In the genomic region with DNA sequence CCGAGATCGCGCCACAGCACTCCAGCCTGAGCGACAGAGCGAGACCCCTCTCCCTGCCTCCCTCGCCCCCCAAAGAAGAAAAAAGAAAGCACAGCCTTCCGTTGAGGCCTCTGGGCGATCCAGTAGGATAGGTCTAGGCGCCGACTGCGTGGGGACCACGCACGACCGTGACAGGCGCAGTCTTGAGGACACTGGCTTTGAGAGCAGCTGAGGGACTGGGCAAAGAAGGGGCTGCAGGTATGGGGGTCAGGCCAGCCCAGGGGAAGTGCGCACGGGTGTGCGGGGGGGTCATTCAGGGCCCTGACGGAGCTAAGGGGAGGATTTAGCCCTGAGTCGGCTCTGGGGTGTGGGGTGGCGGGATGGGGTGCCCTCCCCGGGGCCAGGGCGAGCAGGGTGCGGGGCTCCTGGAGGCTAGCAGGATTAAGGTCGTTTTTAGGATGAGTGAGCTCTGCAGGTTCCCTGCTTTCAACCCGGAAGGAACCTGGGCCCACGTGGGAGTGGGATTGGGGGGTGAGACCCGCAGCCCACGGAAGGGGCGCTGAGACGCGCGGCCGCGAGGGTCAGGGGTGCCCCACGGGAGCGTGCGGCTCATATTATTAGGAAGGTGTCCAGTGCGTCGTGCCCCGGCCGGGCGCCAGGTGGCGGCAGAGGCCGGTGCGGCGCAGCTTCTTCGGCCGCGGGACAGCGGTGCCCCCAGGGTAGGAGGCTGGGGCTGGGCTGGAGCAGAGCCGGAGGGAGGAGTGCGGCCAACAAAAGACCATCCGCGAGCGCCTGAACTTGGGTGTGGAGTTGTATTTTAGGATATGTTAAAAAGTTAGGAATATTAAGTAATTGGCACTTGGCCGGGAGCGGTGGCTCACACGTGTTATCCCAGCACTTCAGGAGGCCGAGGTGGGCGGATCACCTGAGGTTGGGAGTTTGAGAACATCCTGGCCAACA, we compare ENCODE assay signal across 8 cellular contexts. TPM values are rescaled to one million over a fixed set of nuclear protein-coding genes. Genes with fewer than 3 reads are reported as not detected.
DNase-seq lines count a peak whose midpoint lies in the region; ATAC-seq and TF ChIP-seq lines count a peak whose summit lies in the region.

No MANE protein-coding gene starts in this region.

- H3K9ac ChIP-seq in HUES48 (ENCODE audit: low read depth, low read length): no peak overlapping the region

- DNase-seq in GM06990 (ENCODE audit: extremely low read depth, insufficient read length) (peak; percentile 76), SK-MEL-5 (ENCODE audit: low read depth, low spot score) (peak; percentile 61), heart left ventricle (peak; percentile 37 to 82 (median 58)), prostate gland (ENCODE audit: low spot score) (peak; percentile 32), GOT3 (lab: John Stamatoyannopoulos, UW) (no peak)
- DNase-seq in activated naive CD8-positive, alpha-beta T cell treated with anti-CD3 and anti-CD28 coated beads, Interleukin-2, amount 10 ng/mL, durations not matched to agents 7 days and 5 days: peak; percentile 73

- H3K27me3 ChIP-seq in GM06990 (replicated peaks; ENCODE audit: control insufficient read depth, insufficient read depth, low read length) (no peaks in the 10 kb centered on the region), HUES48 (ENCODE audit: control insufficient read depth, insufficient read depth, low read length) (no peaks in the 10 kb centered on the region), heart left ventricle (peaks cover 0 to 13% (median 0%) of the 10 kb centered on the region in 9 donors), prostate gland (replicated peaks; ENCODE audit: insufficient read depth) (no peaks in the 10 kb centered on the region)

- peak; percentile 90 for TF ChIP-seq CTCF in GM06990 (IDR thresholded peaks at IDR 0.05; ENCODE audit: insufficient read depth, low read length, poor library complexity, severe bottlenecking)
- peak; percentile 81 to 96 (median 91) for TF ChIP-seq CTCF in heart left ventricle (IDR thresholded peaks at IDR 0.05)
- peak; percentile 70 to 88 (median 78) for TF ChIP-seq CTCF in prostate gland (IDR thresholded peaks at IDR 0.05)

- H3K9me3 ChIP-seq in HUES48 (ENCODE audit: control insufficient read depth, insufficient read depth, low read length): peaks cover 6% of the 10 kb centered on the region
- H3K9me3 ChIP-seq in heart left ventricle: peaks cover 0 to 10% (median 0%) of the 10 kb centered on the region in 12 donors
- no peaks in the 10 kb centered on the region for H3K9me3 ChIP-seq in prostate gland

- in situ Hi-C loops in SK-MEL-5 (cut with HindIII; ENCODE audit: low pct_unique_long_range_greater_than_20kb, low sequenced_read_pairs): no loop called here

- H3K36me3 Mint-ChIP-seq in activated naive CD8-positive, alpha-beta T cell treated with anti-CD3 and anti-CD28 coated beads, Interleukin-2, amount 10 ng/mL, durations not matched to agents 7 days and 5 days: peaks cover 2% of the 10 kb centered on the region

- TF ChIP-seq POLR2A in heart left ventricle (IDR thresholded peaks at IDR 0.05): no peak
- no peak for TF ChIP-seq POLR2A in prostate gland (IDR thresholded peaks at IDR 0.05)

- POLR2A ChIA-PET in activated naive CD8-positive, alpha-beta T cell treated with anti-CD3 and anti-CD28 coated beads, Interleukin-2, amount 10 ng/mL, durations not matched to agents 7 days and 5 days (lab: Charles Lee): interaction anchor here (1.4 to 2.1 kb wide), 2 partner anchors 19 to 20 kb away, joined by 3 to 7 read pairs (median 5); a partner anchor contains a TSS

- H3K36me3 ChIP-seq in GM06990 (ENCODE audit: control insufficient read depth, insufficient read depth, low read length) (no peaks in the 10 kb centered on the region; the same call in 1 of the 2 replicates), HUES48 (ENCODE audit: control insufficient read depth, insufficient read depth, low read length) (no peaks in the 10 kb centered on the region), heart left ventricle (no peaks in the 10 kb centered on the region), prostate gland (no peaks in the 10 kb centered on the region)

- 19 to 31% (median 25%) methylated on average over 46 to 61 of the region's 61 CpGs for WGBS in heart left ventricle, 4 donors
- WGBS in prostate gland: 22% methylated on average over 61 of the region's 61 CpGs

- peaks cover 24% of the 10 kb centered on the region for H3K27me3 Mint-ChIP-seq in activated naive CD8-positive, alpha-beta T cell treated with anti-CD3 and anti-CD28 coated beads, Interleukin-2, amount 10 ng/mL, durations not matched to agents 7 days and 5 days

- H3K4me1 Mint-ChIP-seq in activated naive CD8-positive, alpha-beta T cell treated with anti-CD3 and anti-CD28 coated beads, Interleukin-2, amount 10 ng/mL, durations not matched to agents 7 days and 5 days: peaks cover 9% of the 10 kb centered on the region

- intact Hi-C loops in heart left ventricle (cut with DNase I): loop anchor here (2.0 to 10.0 kb wide), 13 partner anchors 53 to 903 kb away; no protein-coding TSS in a partner anchor
- intact Hi-C loops in prostate gland (cut with DNase I): loop anchor here (2.0 kb wide), 2 partner anchors 73 to 181 kb away; no protein-coding TSS in a partner anchor

- no peak overlapping the region for H3K27ac Mint-ChIP-seq in activated naive CD8-positive, alpha-beta T cell treated with anti-CD3 and anti-CD28 coated beads, Interleukin-2, amount 10 ng/mL, durations not matched to agents 7 days and 5 days

- ATAC-seq in GM21576 (IDR thresholded peaks at IDR 0.05; ENCODE audit: unreplicated experiment): peak; percentile 88
- peak; percentile 80 for ATAC-seq in activated naive CD8-positive, alpha-beta T cell treated with anti-CD3 and anti-CD28 coated beads, Interleukin-2, amount 10 ng/mL, durations not matched to agents 7 days and 5 days (ENCODE audit: low read depth)
- ATAC-seq in heart left ventricle: peak in 3 of 4 donors; percentile 91 to 96 (median 96)

- no peak overlapping the region for H3K27ac ChIP-seq in HUES48 (ENCODE audit: low read depth, low read length)
- H3K27ac ChIP-seq in heart left ventricle: no peak overlapping the region
- H3K27ac ChIP-seq in prostate gland: no peak overlapping the region

- H3K4me3 ChIP-seq in GM06990 (replicated peaks; ENCODE audit: low read depth, low read length) (peak overlapping the region; percentile 24; the same call in 1 of the 2 replicates), HUES48 (ENCODE audit: low read depth, low read length) (peak overlapping the region; percentile 64), heart left ventricle (peak overlapping the region in 11 of 12 donors; percentile 12 to 45 (median 32)), prostate gland (peak overlapping the region; percentile 13 to 25)

- H3K4me1 ChIP-seq in HUES48 (ENCODE audit: control insufficient read depth, insufficient read depth, low read length) (peaks cover 5% of the 10 kb centered on the region; the same call in 1 of the 2 replicates), heart left ventricle (peaks cover 0 to 16% (median 4%) of the 10 kb centered on the region in 12 donors), prostate gland (replicated peaks) (no peaks in the 10 kb centered on the region)

- H3K4me3 Mint-ChIP-seq in activated naive CD8-positive, alpha-beta T cell treated with anti-CD3 and anti-CD28 coated beads, Interleukin-2, amount 10 ng/mL, durations not matched to agents 7 days and 5 days: peak overlapping the region; percentile 68

- peaks cover 4% of the 10 kb centered on the region for H3K9me3 Mint-ChIP-seq in activated naive CD8-positive, alpha-beta T cell treated with anti-CD3 and anti-CD28 coated beads, Interleukin-2, amount 10 ng/mL, durations not matched to agents 7 days and 5 days

RNA-seq across cellular contexts. Expression of a gene that starts 20.5 kb away (rescaled TPM):
- 7.5 and 13.4 TPM in 2 replicates for total RNA-seq in SK-MEL-5 (2014; rRNA removed; shearing (Covaris generic))
- polyA plus RNA-seq in SK-MEL-5 (2015; cell fraction: cytosol; rRNA removed): 4.4 and 7.1 TPM in 2 replicates
- 14.3 and 21.9 TPM in 2 replicates for polyA plus RNA-seq in SK-MEL-5 (2015; cell fraction: nucleus; rRNA removed)
- total RNA-seq in activated naive CD8-positive, alpha-beta T cell treated with anti-CD3 and anti-CD28 coated beads, Interleukin-2, amount 10 ng/mL, durations not matched to agents 7 days and 5 days: 10 to 100 TPM; 23.7 to 25.5 TPM
- total RNA-seq in heart left ventricle (10 to 100 TPM in 7 of 9 donors, 1 to 10 TPM in 2; 7.9 to 17.0 (median 10.9) TPM), prostate gland (10 to 100 TPM in 1 of 2 donors, 1 to 10 TPM in 1; 8.3 to 29.0 TPM)
- 1 to 10 TPM; 1.9 to 2.1 TPM for polyA plus RNA-seq in heart left ventricle
